ENCODE assay signal across 6 cellular contexts in genomic region chr1:213874789-213875188, GRCh38.
"Had no signal": no experiment of that assay in that cellular context is flagged by ENCODE, and none has a peak within 500 bp of the region (broad histone marks: within the 10 kb centered on the region; RNA-seq: fewer than 3 reads in every experiment).

No MANE protein-coding gene starts in this region.

- H3K4me1 Mint-ChIP-seq: IgD-negative memory B cell had no signal

- ATAC-seq: HepG2, K562 had no signal

- H3K4me3 Mint-ChIP-seq: IgD-negative memory B cell had no signal

- H3K36me3 Mint-ChIP-seq: IgD-negative memory B cell had no signal

- DNase-seq: IMR-90, KBM-7 had no signal

- H3K27me3 Mint-ChIP-seq: IgD-negative memory B cell had no signal

- H3K27ac Mint-ChIP-seq: IgD-negative memory B cell had no signal

- H3K4me3 ChIP-seq: K562 had no signal

- H3K27ac ChIP-seq: HL-60 had no signal
